ENCODE assay signal across 1 cellular context in the genomic region with DNA sequence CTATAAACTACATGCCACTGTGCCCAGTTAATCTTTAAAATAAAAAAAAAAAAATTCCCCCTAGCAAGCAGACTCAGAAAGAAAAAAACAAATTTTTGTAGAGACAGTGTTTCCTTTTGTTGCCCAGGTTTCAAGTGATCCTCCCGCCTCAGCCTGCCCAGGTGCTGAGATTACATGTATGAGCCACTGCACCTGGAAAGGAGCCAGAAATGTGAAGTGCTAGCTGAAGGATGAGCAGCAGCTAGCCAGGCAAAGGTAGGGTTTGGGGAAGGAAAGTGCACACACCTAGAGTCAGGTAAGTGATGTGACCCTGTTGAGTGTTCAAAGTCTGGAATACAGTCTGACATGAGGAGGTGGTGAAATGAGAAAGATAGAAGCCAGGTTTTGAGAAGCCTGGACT.
TF ChIP-seq lines count a peak whose summit lies in the region.

No MANE protein-coding gene starts in this region.

TF ChIP-seq in IMR-90, 13 proteins besides CTCF, POLR2A, EP300 and RAD21:
- no peak for TF ChIP-seq BHLHE40 (IDR thresholded peaks at IDR 0.05; ENCODE audit: low read depth, low read length)
